8 cellular contexts compared by ENCODE assay signal in genomic region chr11:66126064-66126463, GRCh38. TPM values are rescaled to one million over a fixed set of nuclear protein-coding genes. Genes with fewer than 3 reads are reported as not detected.
DNase-seq lines count a peak whose midpoint lies in the region; ATAC-seq, FAIRE-seq and TF ChIP-seq lines count a peak whose summit lies in the region.

No MANE protein-coding gene starts in this region.

- H3K9ac ChIP-seq in KMS-11 (no peak overlapping the region), mammary epithelial cell (ENCODE audit: insufficient read depth, low read length) (no peak overlapping the region), parathyroid adenoma (no peak overlapping the region)

- no peaks in the 10 kb centered on the region for H3K36me3 ChIP-seq in KMS-11 (ENCODE audit: insufficient read depth)
- H3K36me3 ChIP-seq in mammary epithelial cell (ENCODE audit: insufficient read depth, low read length): no peaks in the 10 kb centered on the region
- no peaks in the 10 kb centered on the region for H3K36me3 ChIP-seq in parathyroid adenoma (ENCODE audit: control insufficient read depth, insufficient read depth, low read length)

- intact Hi-C loops in mammary epithelial cell (cut with micrococcal nuclease): no loop called here

- H3K4me2 ChIP-seq in KMS-11 (peak overlapping the region; percentile 25; the same call in 1 of the 2 replicates), mammary epithelial cell (ENCODE audit: insufficient read depth, low read depth, low read length) (peak overlapping the region; percentile 76), parathyroid adenoma (ENCODE audit: low read length) (no peak overlapping the region)

- in situ Hi-C loops in mammary epithelial cell (cut with MboI; ENCODE audit: low sequenced_read_pairs in 2 of 2): no loop called here

- dilution Hi-C loops in mammary epithelial cell (cut with HindIII; ENCODE audit: low sequenced_read_pairs): no loop called here

- H3K4me1 ChIP-seq in KMS-11 (ENCODE audit: low read depth, poor library complexity, severe bottlenecking): peaks cover 40% of the 10 kb centered on the region
- H3K4me1 ChIP-seq in mammary epithelial cell (ENCODE audit: insufficient read depth, low read length): peaks cover 27% of the 10 kb centered on the region
- H3K4me1 ChIP-seq in parathyroid adenoma: peaks cover 20% of the 10 kb centered on the region

- H3K27ac ChIP-seq in KMS-11 (peak overlapping the region; percentile 14; the same call in 1 of the 2 replicates), mammary epithelial cell (ENCODE audit: insufficient read depth, low read depth, low read length) (peak overlapping the region; percentile 56), parathyroid adenoma (peak overlapping the region; percentile 57)

- H4K20me1 ChIP-seq in KMS-11 (ENCODE audit: insufficient read depth) (no peaks in the 10 kb centered on the region), mammary epithelial cell (ENCODE audit: insufficient read depth, low read length) (no peaks in the 10 kb centered on the region)

- TF ChIP-seq CTCF in KMS-11 (conservative IDR thresholded peaks at IDR 0.05; ENCODE audit: low read depth, low read length) (no peak), mammary epithelial cell (conservative IDR thresholded peaks at IDR 0.05 in 1 of 2, IDR thresholded peaks at IDR 0.05 in 1 of 2; ENCODE audit: extremely low read depth in 1 of 2, insufficient read depth in 1 of 2, low read depth in 1 of 2, low read length in 2 of 2) (no peak), parathyroid adenoma (IDR thresholded peaks at IDR 0.05) (no peak)

- H2AFZ ChIP-seq in KMS-11 (ENCODE audit: low read depth) (no peak overlapping the region), mammary epithelial cell (ENCODE audit: low read depth, low read length) (no peak overlapping the region), parathyroid adenoma (peak overlapping the region; percentile 65)

- no peak for FAIRE-seq in H54 (lab: Jason Lieb, UNC)

- CTCF ChIA-PET in mammary epithelial cell (lab: Charles Lee; ENCODE audit: low non-redundant PET): interaction anchor here (0.6 to 0.7 kb wide), 2 partner anchors 20 to 58 kb away, joined by 4 to 5 read pairs; no protein-coding TSS in a partner anchor

- DNase-seq in mammary epithelial cell (peak; percentile 37), SKM-1 treated with dmso at 0.1 percent for 144 hours (lab: John Stamatoyannopoulos, UW; ENCODE audit: unreplicated experiment) (no peak), NCI-H2227 (lab: John Stamatoyannopoulos, UW; ENCODE audit: unreplicated experiment) (no peak), H54 (ENCODE audit: insufficient read length, low spot score) (no peak), NCI-H774 (lab: John Stamatoyannopoulos, UW) (no peak)

- peak; percentile 51 for ATAC-seq in GM18867 (IDR thresholded peaks at IDR 0.05; ENCODE audit: unreplicated experiment)

- H3K79me2 ChIP-seq in KMS-11 (ENCODE audit: insufficient read depth, low read depth) (peaks cover 13% of the 10 kb centered on the region; the same call in 1 of the 2 replicates), mammary epithelial cell (ENCODE audit: insufficient read depth, low read length) (peaks cover 63% of the 10 kb centered on the region), parathyroid adenoma (no peaks in the 10 kb centered on the region)

- 96% methylated on average over 3 of the region's 3 CpGs for WGBS in mammary epithelial cell (ENCODE audit: low coverage, missing lambda C conversion rate)

- no peaks in the 10 kb centered on the region for H3K27me3 ChIP-seq in KMS-11 (ENCODE audit: insufficient read depth, low read depth)
- no peaks in the 10 kb centered on the region for H3K27me3 ChIP-seq in mammary epithelial cell (ENCODE audit: insufficient read depth, low read length)
- H3K27me3 ChIP-seq in parathyroid adenoma (ENCODE audit: control insufficient read depth, insufficient read depth, low read length): no peaks in the 10 kb centered on the region

- H3K4me3 ChIP-seq in KMS-11 (IDR thresholded peaks at IDR 0.05; ENCODE audit: insufficient read depth, low read depth, low read length) (no peak overlapping the region), mammary epithelial cell (replicated peaks in 1 of 3; ENCODE audit: insufficient read depth in 1 of 3, low read depth in 2 of 3, low read length in 3 of 3) (no peak overlapping the region), parathyroid adenoma (ENCODE audit: low read depth, low read length) (no peak overlapping the region)

- BruUV-seq in mammary epithelial cell (replicated peaks; lab: Mats Ljungman, UMichigan): no TSS peak

- no peaks in the 10 kb centered on the region for H3K9me3 ChIP-seq in mammary epithelial cell (replicated peaks; ENCODE audit: insufficient read depth, low read length)
- H3K9me3 ChIP-seq in parathyroid adenoma (ENCODE audit: control insufficient read depth, low read length): no peaks in the 10 kb centered on the region

- TF ChIP-seq POLR2A in H54 (IDR thresholded peaks at IDR 0.05; ENCODE audit: low read depth, low read length): no peak

RNA-seq across cellular contexts. Expression of gene PACS1, which starts 56.0 kb away (rescaled TPM):
- total RNA-seq in mammary epithelial cell: 10 to 100 TPM; 34.0 to 48.1 TPM
- 21.4 TPM for polyA plus RNA-seq in mammary epithelial cell
- polyA minus RNA-seq in mammary epithelial cell: 52.2 TPM
